Comparison of ENCODE assay signal across 8 cellular contexts in genomic region chr20:31716818-31717477, GRCh38. TPM values are rescaled to one million over a fixed set of nuclear protein-coding genes. Genes with fewer than 3 reads are reported as not detected.
DNase-seq lines count a peak whose midpoint lies in the region; ATAC-seq and TF ChIP-seq lines count a peak whose summit lies in the region.

No MANE protein-coding gene starts in this region.

- peak overlapping the region; percentile 32 for H2BK5ac ChIP-seq in IMR-90 (ENCODE audit: low read depth, low read length, poor library complexity, severe bottlenecking)

- H4K91ac ChIP-seq in IMR-90 (ENCODE audit: insufficient read depth, low read depth, low read length), result peak overlapping the region; percentile 56

- H3K9me3 ChIP-seq in IMR-90 (ENCODE audit: control insufficient read depth, insufficient read depth, low read length) (no peaks in the 10 kb centered on the region), gastrocnemius medialis (no peaks in the 10 kb centered on the region)

- H3K4ac ChIP-seq in IMR-90 (ENCODE audit: low read depth, low read length), result peak overlapping the region; percentile 60

- H2AFZ ChIP-seq in IMR-90 (replicated peaks; ENCODE audit: low read length, poor library complexity), result no peak overlapping the region

- peak overlapping the region; percentile 67 for H2AK5ac ChIP-seq in IMR-90 (ENCODE audit: low read depth, low read length)

- H3K27me3 Mint-ChIP-seq in effector memory CD8-positive, alpha-beta T cell, result no peaks in the 10 kb centered on the region

- no peak overlapping the region for H3K9ac ChIP-seq in IMR-90 (ENCODE audit: low read depth, low read length)

- TF ChIP-seq RAD21 in IMR-90 (IDR thresholded peaks at IDR 0.05; ENCODE audit: low read length), result no peak

- peak overlapping the region in 1 of 2 experiments; percentile 43; a peak in 1 of 4 replicates for H4K8ac ChIP-seq in IMR-90 (ENCODE audit: low read depth in 2 of 2, low read length in 2 of 2)

- H2AK9ac ChIP-seq in IMR-90 (replicated peaks; ENCODE audit: low read depth, low read length, poor library complexity), result peak overlapping the region; percentile 62

- H3K4me3 ChIP-seq in IMR-90 (ENCODE audit: insufficient read depth, low read depth, low read length), result no peak overlapping the region
- peak overlapping the region; percentile 41 to 80 (median 60) for H3K4me3 ChIP-seq in gastrocnemius medialis

- H3K4me2 ChIP-seq in IMR-90 (ENCODE audit: low read depth, low read length), result no peak overlapping the region; the same call in 1 of the 2 replicates

- H3K36me3 Mint-ChIP-seq in effector memory CD8-positive, alpha-beta T cell (ENCODE audit: insufficient read depth), result peaks cover 40% of the 10 kb centered on the region

- no peaks in the 10 kb centered on the region for H3K27me3 ChIP-seq in IMR-90 (ENCODE audit: control insufficient read depth, insufficient read depth, low read length)
- H3K27me3 ChIP-seq in gastrocnemius medialis, result no peaks in the 10 kb centered on the region

- ATAC-seq in GM19395 (IDR thresholded peaks at IDR 0.05; ENCODE audit: unreplicated experiment) (peak; percentile 7), IMR-90 (ENCODE audit: low read depth) (no peak), gastrocnemius medialis (no peak), HG02840 (IDR thresholded peaks at IDR 0.05; ENCODE audit: low FRiP score, unreplicated experiment) (no peak), GM21825 (IDR thresholded peaks at IDR 0.05; ENCODE audit: unreplicated experiment) (no peak)
- ATAC-seq in effector memory CD8-positive, alpha-beta T cell (replicated peaks), result no peak

- TF ChIP-seq CTCF in IMR-90 (conservative IDR thresholded peaks at IDR 0.05; ENCODE audit: low read depth, low read length) (no peak), gastrocnemius medialis (IDR thresholded peaks at IDR 0.05 in 4 of 5, conservative IDR thresholded peaks at IDR 0.05 in 1 of 5) (no peak)

- H4K5ac ChIP-seq in IMR-90 (ENCODE audit: low read depth, low read length), result 0 out of 2 replicates have a peak overlapping the region, but pooled peaks have one; percentile 7

- H2BK20ac ChIP-seq in IMR-90 (ENCODE audit: low read depth, low read length), result no peak overlapping the region

- peak overlapping the region; percentile 85 for H3K14ac ChIP-seq in IMR-90 (replicated peaks; ENCODE audit: low read depth, low read length)

- 0 out of 2 replicates have a peak overlapping the region, but pooled peaks have one; percentile 8 for H3K18ac ChIP-seq in IMR-90 (ENCODE audit: low read depth, low read length)

- no peak overlapping the region for H3K56ac ChIP-seq in IMR-90 (ENCODE audit: extremely low read depth, insufficient read depth, low read length)

- POLR2A ChIA-PET in IMR-90 (lab: Charles Lee; ENCODE audit: unreplicated experiment), result interaction anchor here (0.6 to 0.9 kb wide), 2 partner anchors 55 to 91 kb away, joined by 3 read pairs; no protein-coding TSS in a partner anchor

- no TSS peak for BruUV-seq in IMR-90 (replicated peaks; lab: Mats Ljungman, UMichigan)

- in situ Hi-C loops in IMR-90 (cut with MboI; ENCODE audit: low sequenced_read_pairs), result no loop called here
- in situ Hi-C loops in gastrocnemius medialis (cut with MboI; ENCODE audit: low sequenced_read_pairs in 4 of 4), result loop anchor here in 1 of 4 donors (5.0 kb wide), 1 partner anchor 55 kb away; no protein-coding TSS in a partner anchor

- WGBS in IMR-90 (ENCODE audit: extremely low coverage in 2 of 2, insufficient read length in 1 of 2), 2 experiments, result no CpG with 5 or more reads among the region's 5 CpGs

- H3K27ac Mint-ChIP-seq in effector memory CD8-positive, alpha-beta T cell, result peak overlapping the region; percentile 82 to 88

- intact Hi-C loops in IMR-90 (cut with micrococcal nuclease) (no loop called here), gastrocnemius medialis (cut with DNase I; ENCODE audit: low total_unique reads) (no loop called here)

- H2BK15ac ChIP-seq in IMR-90 (ENCODE audit: low read depth, low read length), result 0 out of 3 replicates have a peak overlapping the region, but pooled peaks have one; percentile 38

- H3K4me1 ChIP-seq in IMR-90 (ENCODE audit: control insufficient read depth, insufficient read depth, low read length) (peaks cover 41% of the 10 kb centered on the region), gastrocnemius medialis (peaks cover 72 to 84% of the 10 kb centered on the region in 2 donors)

- H3K4me3 Mint-ChIP-seq in effector memory CD8-positive, alpha-beta T cell, result peak overlapping the region; percentile 95 to 97

- dilution Hi-C loops in IMR-90 (cut with HindIII; ENCODE audit: low sequenced_read_pairs, unreplicated experiment), result no loop called here

- H3K9me1 ChIP-seq in IMR-90 (ENCODE audit: insufficient read depth, low read length), result peaks cover 38% of the 10 kb centered on the region

- no peaks in the 10 kb centered on the region; the same call in 1 of the 2 replicates for H4K20me1 ChIP-seq in IMR-90 (ENCODE audit: insufficient read depth, low read length)

- DNase-seq in IMR-90, result no peak
- DNase-seq in effector memory CD8-positive, alpha-beta T cell, result no peak
- DNase-seq in gastrocnemius medialis, result no peak
- no peak for DNase-seq in NCI-H1092 treated with DMSO at 0.1 percent for 48 hours (lab: John Stamatoyannopoulos, UW)
- no peak for DNase-seq in NCI-H524 treated with DMSO at 0.1 percent for 48 hours (lab: John Stamatoyannopoulos, UW)

- CTCF ChIA-PET in IMR-90 (lab: Yijun Ruan, JAX), result no interaction called here

- peak overlapping the region; percentile 41 for H3K23ac ChIP-seq in IMR-90 (ENCODE audit: low read depth, low read length)

- no peak for TF ChIP-seq POLR2A in IMR-90 (IDR thresholded peaks at IDR 0.05; ENCODE audit: low read depth, low read length)
- no peak for TF ChIP-seq POLR2A in gastrocnemius medialis (IDR thresholded peaks at IDR 0.05)

- H3K36me3 ChIP-seq in IMR-90 (ENCODE audit: control insufficient read depth, insufficient read depth, low read length), result peaks cover 31% of the 10 kb centered on the region
- peaks cover 0 to 17% of the 10 kb centered on the region in 2 donors for H3K36me3 ChIP-seq in gastrocnemius medialis

- peaks cover 30 to 78% of the 10 kb centered on the region in 2 experiments for H3K79me1 ChIP-seq in IMR-90 (ENCODE audit: low read depth in 1 of 2, low read length in 2 of 2)

- H3K4me1 Mint-ChIP-seq in effector memory CD8-positive, alpha-beta T cell (ENCODE audit: low read depth in 2 of 2), result peaks cover 85 to 96% of the 10 kb centered on the region in 2 donors

- peak overlapping the region; percentile 58 for H2BK120ac ChIP-seq in IMR-90 (ENCODE audit: low read depth, low read length)

- 0 out of 2 replicates have a peak overlapping the region, but pooled peaks have one; percentile 17 for H3K27ac ChIP-seq in IMR-90 (ENCODE audit: insufficient read depth, low read length)
- peak overlapping the region; percentile 97 to 98 (median 97) for H3K27ac ChIP-seq in gastrocnemius medialis

- H3K9me3 Mint-ChIP-seq in effector memory CD8-positive, alpha-beta T cell, result no peaks in the 10 kb centered on the region

TF ChIP-seq in IMR-90, 13 proteins besides CTCF, POLR2A, EP300 and RAD21:
- TF ChIP-seq MAFK (IDR thresholded peaks at IDR 0.05; ENCODE audit: low read depth, low read length) (no peak), BHLHE40 (IDR thresholded peaks at IDR 0.05; ENCODE audit: low read depth, low read length) (no peak), FOS (IDR thresholded peaks at IDR 0.05; ENCODE audit: low read depth, low read length) (no peak), MXI1 (IDR thresholded peaks at IDR 0.05; ENCODE audit: borderline replicate concordance, low read depth, low read length) (no peak), CEBPB (IDR thresholded peaks at IDR 0.05; ENCODE audit: low read depth, low read length) (no peak), CHD1 (IDR thresholded peaks at IDR 0.05; ENCODE audit: low read depth, low read length) (no peak)
- TF ChIP-seq, protein P1, sequence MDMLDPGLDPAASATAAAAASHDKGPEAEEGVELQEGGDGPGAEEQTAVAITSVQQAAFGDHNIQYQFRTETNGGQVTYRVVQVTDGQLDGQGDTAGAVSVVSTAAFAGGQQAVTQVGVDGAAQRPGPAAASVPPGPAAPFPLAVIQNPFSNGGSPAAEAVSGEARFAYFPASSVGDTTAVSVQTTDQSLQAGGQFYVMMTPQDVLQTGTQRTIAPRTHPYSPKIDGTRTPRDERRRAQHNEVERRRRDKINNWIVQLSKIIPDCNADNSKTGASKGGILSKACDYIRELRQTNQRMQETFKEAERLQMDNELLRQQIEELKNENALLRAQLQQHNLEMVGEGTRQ (IDR thresholded peaks at IDR 0.05; ENCODE audit: low read depth, low read length), result no peak

RNA-seq across cellular contexts. Expression of gene BCL2L1, which starts 5.7 kb away (rescaled TPM):
- total RNA-seq in IMR-90 (2012; rRNA removed), result 41.9 and 45.5 TPM in 2 replicates
- 40.2 and 41.9 TPM in 2 replicates for polyA plus RNA-seq in IMR-90 (2012; rRNA removed)
- 44.9 and 47.2 TPM in 2 replicates for polyA plus RNA-seq in IMR-90 (2012; cell fraction: cytosol; rRNA removed)
- 22.6 and 23.8 TPM in 2 replicates for polyA plus RNA-seq in IMR-90 (2012; cell fraction: nucleus; rRNA removed; ENCODE audit: low replicate concordance)
- 10 to 100 TPM; 41.5 to 87.8 (median 55.3) TPM for total RNA-seq in gastrocnemius medialis

RNA-seq across cellular contexts. Expression of gene TPX2, which starts 22.1 kb away (rescaled TPM):
- total RNA-seq in IMR-90 (2012; rRNA removed), result 72.2 and 82.2 TPM in 2 replicates
- polyA plus RNA-seq in IMR-90 (2012; rRNA removed), result 27.6 and 28.5 TPM in 2 replicates
- polyA plus RNA-seq in IMR-90 (2012; cell fraction: cytosol; rRNA removed), result 4.8 and 19.2 TPM in 2 replicates
- polyA plus RNA-seq in IMR-90 (2012; cell fraction: nucleus; rRNA removed; ENCODE audit: low replicate concordance), result 3.2 and 12.0 TPM in 2 replicates
- total RNA-seq in gastrocnemius medialis, result 1 to 10 TPM in 2 of 4 donors, under 1 TPM in 2; 0.46 to 1.9 (median 1.0) TPM

Comparison
In these comparisons a context has a peak if more than half of its experiments do, and no peak if none do; other contexts are left out.
1. RNA of gene TPX2, which starts 22.1 kb away (total RNA-seq): 72.2 to 82.2 TPM in IMR-90; 0.46 to 1.9 TPM in gastrocnemius medialis; every median in the first group is over 10 times any median in the second.